ENCODE assay signal across 29 cellular contexts in the genomic region with DNA sequence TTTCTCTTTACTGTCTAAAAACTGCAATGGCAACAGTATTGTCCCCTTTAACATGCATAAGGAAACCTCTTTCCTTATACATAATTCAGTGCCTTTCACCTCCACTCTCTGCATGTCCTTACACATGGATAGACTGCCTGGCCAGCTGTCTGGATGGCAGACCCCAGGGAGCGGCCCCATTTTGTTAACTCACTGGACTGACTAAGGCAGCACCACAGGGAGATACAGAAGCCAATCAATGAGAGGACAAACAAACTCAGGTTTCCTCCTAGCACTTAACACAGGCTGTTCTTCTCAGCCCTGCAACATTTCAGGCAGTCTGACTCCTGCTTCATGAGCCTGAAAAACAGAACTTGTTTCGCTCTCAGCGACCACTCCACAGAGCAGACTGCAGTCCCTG.
DNase-seq lines count a peak whose midpoint lies in the region; ATAC-seq and TF ChIP-seq lines count a peak whose summit lies in the region.
"Had no signal": no experiment of that assay in that cellular context is flagged by ENCODE, and none has a peak within 500 bp of the region (broad histone marks: within the 10 kb centered on the region; RNA-seq: fewer than 3 reads in every experiment).

No MANE protein-coding gene starts in this region.

- H2BK15ac ChIP-seq in H9 (ENCODE audit: low read depth, low read length) = no peak overlapping the region

- no peaks in the 10 kb centered on the region for H3K79me2 ChIP-seq in H9 (ENCODE audit: insufficient read depth, low read length)
- H3K79me2 ChIP-seq in neural progenitor cell (ENCODE audit: low read depth) = no peaks in the 10 kb centered on the region

- DNase-seq in DMS79 treated with DMSO at 0.1 percent for 48 hours (lab: John Stamatoyannopoulos, UW) (peak; percentile 14), H9 (no peak), NCI-H748 (lab: John Stamatoyannopoulos, UW; ENCODE audit: unreplicated experiment) (peak; percentile 55), neural progenitor cell (ENCODE audit: low spot score) (peak; percentile 56), NCI-H1105 (lab: John Stamatoyannopoulos, UW) (no peak), GDM1 (lab: John Stamatoyannopoulos, UW) (no peak)
- DNase-seq: activated CD4-positive, alpha-beta T cell treated with anti-CD3 and anti-CD28 coated beads, Interleukin-2, amount 10 ng/mL, durations not matched to agents 24 days and 14 days; activated CD8-positive, alpha-beta memory T cell treated with anti-CD3 and anti-CD28 coated beads for 24 hours; activated effector memory CD4-positive, alpha-beta T cell treated with Interleukin-2 at 50 U/mL for 16 hours; activated T-cell treated with anti-CD3 and anti-CD28 coated beads for 4 hours; effector CD4-positive, alpha-beta T cell; GOT3; hypothalamus; immature natural killer cell; left cardiac atrium; naive thymus-derived CD8-positive, alpha-beta T cell; NCI-H1436; stimulated activated CD4-positive, alpha-beta T cell treated with anti-CD3 and anti-CD28 coated beads, Interleukin-15, amount 100 ng/mL, for 24 hours; stimulated activated CD4-positive, alpha-beta T cell treated with anti-CD3 and anti-CD28 coated beads, Interleukin-4, amount 100 ng/mL, for 4 hours; T1000 had no signal

- no peak overlapping the region for H2AFZ ChIP-seq in H9 (ENCODE audit: low read length)
- peak overlapping the region; percentile 87 for H2AFZ ChIP-seq in neural progenitor cell (replicated peaks)

- H2AK5ac ChIP-seq in H9 (ENCODE audit: insufficient read length, low read length) = no peak overlapping the region

- WGBS in H9 (ENCODE audit: extremely low coverage, insufficient read length, low lambda C conversion rate) = no CpG with 5 or more reads among the region's 3 CpGs

- H2BK5ac ChIP-seq in H9 (ENCODE audit: insufficient read length, low read length) = no peak overlapping the region

- no peaks in the 10 kb centered on the region for H3K23me2 ChIP-seq in H9 (ENCODE audit: insufficient read length, low read depth, low read length, poor library complexity, severe bottlenecking)

- H3K27ac ChIP-seq in H9 (ENCODE audit: insufficient read length, low read depth, low read length) (no peak overlapping the region), neural progenitor cell (peak overlapping the region; percentile 74)
- H3K27ac ChIP-seq: BLaER1 treated with 17β-estradiol and CSF1 and Interleukin-3, amounts not matched to agents 10 nM and 100 nM; breast epithelium; RWPE1; SJSA1; tibial nerve had no signal

- H3K4me3 ChIP-seq in neural progenitor cell = no peak overlapping the region
- H3K4me3 ChIP-seq: BLaER1 treated with 17β-estradiol and CSF1 and Interleukin-3, amounts not matched to agents 10 nM and 100 nM; breast epithelium; K562; lung; SJSA1; tibial nerve had no signal

- no peak overlapping the region for H3K9ac ChIP-seq in H9 (ENCODE audit: extremely low read depth, insufficient read length, low read length)
- no peak overlapping the region for H3K9ac ChIP-seq in neural progenitor cell
- H3K9ac ChIP-seq: BLaER1 treated with 17β-estradiol and CSF1 and Interleukin-3, amounts not matched to agents 10 nM and 100 nM had no signal

- no peak overlapping the region for H4K8ac ChIP-seq in H9 (replicated peaks; ENCODE audit: insufficient read length, low read depth, low read length)

- no peak overlapping the region for H3K18ac ChIP-seq in H9 (ENCODE audit: insufficient read length, low read depth, low read length)

- no peak for TF ChIP-seq CTCF in H9 (conservative IDR thresholded peaks at IDR 0.05)
- TF ChIP-seq CTCF in neural progenitor cell (IDR thresholded peaks at IDR 0.05) = no peak

- no peak overlapping the region for H2BK20ac ChIP-seq in H9 (ENCODE audit: low read depth, low read length, poor library complexity, severe bottlenecking)

- H3T11ph ChIP-seq in H9 (ENCODE audit: low read length) = no peak overlapping the region

- no peak overlapping the region for H2BK12ac ChIP-seq in H9 (ENCODE audit: insufficient read length, low read depth, low read length)

- no peak overlapping the region for H3K4me3 Mint-ChIP-seq in H9
- H3K4me3 Mint-ChIP-seq in neural progenitor cell = no peak overlapping the region
- H3K4me3 Mint-ChIP-seq: activated CD4-positive, alpha-beta T cell treated with anti-CD3 and anti-CD28 coated beads, Interleukin-2, amount 10 ng/mL, durations not matched to agents 24 days and 14 days; immature natural killer cell; naive thymus-derived CD8-positive, alpha-beta T cell had no signal

- no peak overlapping the region for H2BK120ac ChIP-seq in H9 (ENCODE audit: low read depth, low read length, poor library complexity, severe bottlenecking)

- peak overlapping the region; percentile 91 for H3K23ac ChIP-seq in H9 (ENCODE audit: insufficient read length, low read depth, low read length)

- H3K9me3 ChIP-seq in H9 (ENCODE audit: control insufficient read depth, low read depth, low read length) = no peaks in the 10 kb centered on the region
- H3K9me3 ChIP-seq in neural progenitor cell (ENCODE audit: low read depth) = no peaks in the 10 kb centered on the region
- H3K9me3 ChIP-seq: BLaER1 treated with 17β-estradiol and CSF1 and Interleukin-3, amounts not matched to agents 10 nM and 100 nM; breast epithelium; SJSA1; tibial nerve had no signal

- no peak overlapping the region for H4K5ac ChIP-seq in H9 (ENCODE audit: insufficient read length, low read depth, low read length)

- H3K36me3 Mint-ChIP-seq in H9 (ENCODE audit: insufficient read depth in 1 of 3, low read depth in 3 of 3) (no peaks in the 10 kb centered on the region), neural progenitor cell (no peaks in the 10 kb centered on the region)
- H3K36me3 Mint-ChIP-seq: activated naive CD4-positive, alpha-beta T cell treated with anti-CD3 and anti-CD28 coated beads, Interleukin-2, amount 50 U/mL, for 72 hours; immature natural killer cell; naive thymus-derived CD8-positive, alpha-beta T cell had no signal

- H3K27me3 ChIP-seq in H9 (ENCODE audit: insufficient read depth, low read length) (no peaks in the 10 kb centered on the region), neural progenitor cell (no peaks in the 10 kb centered on the region)
- H3K27me3 ChIP-seq: BLaER1 treated with 17β-estradiol and CSF1 and Interleukin-3, amounts not matched to agents 10 nM and 100 nM; breast epithelium; SJSA1; tibial nerve had no signal

- no peak overlapping the region for H3K27ac Mint-ChIP-seq in H9
- H3K27ac Mint-ChIP-seq in neural progenitor cell = peak overlapping the region; percentile 30
- H3K27ac Mint-ChIP-seq: activated CD4-positive, alpha-beta T cell treated with anti-CD3 and anti-CD28 coated beads, Interleukin-2, amount 10 ng/mL, durations not matched to agents 24 days and 14 days; activated naive CD4-positive, alpha-beta T cell treated with anti-CD3 and anti-CD28 coated beads, Interleukin-2, amount 50 U/mL, for 72 hours; immature natural killer cell; naive thymus-derived CD8-positive, alpha-beta T cell had no signal

- H3F3A ChIP-seq in neural progenitor cell (ENCODE audit: low read depth) = peaks cover 12% of the 10 kb centered on the region

- no peaks in the 10 kb centered on the region for H3K36me3 ChIP-seq in neural progenitor cell
- H3K36me3 ChIP-seq: BLaER1 treated with 17β-estradiol and CSF1 and Interleukin-3, amounts not matched to agents 10 nM and 100 nM; breast epithelium; SJSA1; tibial nerve had no signal

- H4K91ac ChIP-seq in H9 (ENCODE audit: insufficient read length, low read depth, low read length) = no peak overlapping the region

- H3K9me3 Mint-ChIP-seq in H9 (no peaks in the 10 kb centered on the region), neural progenitor cell (no peaks in the 10 kb centered on the region)
- H3K9me3 Mint-ChIP-seq: activated CD4-positive, alpha-beta T cell treated with anti-CD3 and anti-CD28 coated beads, Interleukin-2, amount 10 ng/mL, durations not matched to agents 24 days and 14 days; activated naive CD4-positive, alpha-beta T cell treated with anti-CD3 and anti-CD28 coated beads, Interleukin-2, amount 50 U/mL, for 72 hours had no signal

- no peak for ATAC-seq in GM18868 (IDR thresholded peaks at IDR 0.05; ENCODE audit: unreplicated experiment)
- ATAC-seq: activated naive CD4-positive, alpha-beta T cell treated with anti-CD3 and anti-CD28 coated beads, Interleukin-2, amount 50 U/mL, for 72 hours; K562; left cardiac atrium; naive thymus-derived CD8-positive, alpha-beta T cell had no signal

- H3K4me2 ChIP-seq in H9 (ENCODE audit: insufficient read depth, insufficient read length, low read length) (no peak overlapping the region), neural progenitor cell (peak overlapping the region; percentile 69)

- H3K4me1 Mint-ChIP-seq in H9 = peaks cover 9 to 22% of the 10 kb centered on the region in 2 experiments
- H3K4me1 Mint-ChIP-seq in neural progenitor cell = peaks cover 36% of the 10 kb centered on the region
- H3K4me1 Mint-ChIP-seq: activated CD4-positive, alpha-beta T cell treated with anti-CD3 and anti-CD28 coated beads, Interleukin-2, amount 10 ng/mL, durations not matched to agents 24 days and 14 days; immature natural killer cell; naive thymus-derived CD8-positive, alpha-beta T cell had no signal

- H3K4me1 ChIP-seq in H9 (ENCODE audit: insufficient read depth, low read length) (no peaks in the 10 kb centered on the region), neural progenitor cell (peaks cover 18% of the 10 kb centered on the region)
- H3K4me1 ChIP-seq: breast epithelium, SJSA1 had no signal

- H3K14ac ChIP-seq in H9 (ENCODE audit: insufficient read depth, low read length) = no peak overlapping the region

- H3K56ac ChIP-seq in H9 (ENCODE audit: insufficient read length, low read depth, low read length) = no peak overlapping the region

- no peaks in the 10 kb centered on the region for H3K79me1 ChIP-seq in H9 (ENCODE audit: insufficient read depth, low read depth, low read length, poor library complexity, severe bottlenecking)

- H3K27me3 Mint-ChIP-seq in H9 (ENCODE audit: low read depth) = no peaks in the 10 kb centered on the region
- H3K27me3 Mint-ChIP-seq in neural progenitor cell (ENCODE audit: insufficient read depth, low read depth) = peaks cover 4% of the 10 kb centered on the region
- H3K27me3 Mint-ChIP-seq: activated CD4-positive, alpha-beta T cell treated with anti-CD3 and anti-CD28 coated beads, Interleukin-2, amount 10 ng/mL, durations not matched to agents 24 days and 14 days had no signal

- no peak overlapping the region for H3K4ac ChIP-seq in H9 (ENCODE audit: low read depth, low read length)

- H4K20me1 ChIP-seq in H9 (ENCODE audit: control insufficient read depth, insufficient read depth, insufficient read length) (no peaks in the 10 kb centered on the region), neural progenitor cell (ENCODE audit: low read depth) (no peaks in the 10 kb centered on the region)
- H4K20me1 ChIP-seq: BLaER1 treated with 17β-estradiol and CSF1 and Interleukin-3, amounts not matched to agents 10 nM and 100 nM had no signal

Comparison
In these comparisons a context has a peak if more than half of its experiments do, and no peak if none do; other contexts are left out.
1. DNase-seq: peak in DMS79 treated with DMSO at 0.1 percent for 48 hours (single experiment), NCI-H748 (single experiment) and neural progenitor cell (single experiment); none in H9 (single experiment), NCI-H1105 (single experiment) and GDM1 (single experiment).